9 cellular contexts compared by ENCODE assay signal in the genomic region with DNA sequence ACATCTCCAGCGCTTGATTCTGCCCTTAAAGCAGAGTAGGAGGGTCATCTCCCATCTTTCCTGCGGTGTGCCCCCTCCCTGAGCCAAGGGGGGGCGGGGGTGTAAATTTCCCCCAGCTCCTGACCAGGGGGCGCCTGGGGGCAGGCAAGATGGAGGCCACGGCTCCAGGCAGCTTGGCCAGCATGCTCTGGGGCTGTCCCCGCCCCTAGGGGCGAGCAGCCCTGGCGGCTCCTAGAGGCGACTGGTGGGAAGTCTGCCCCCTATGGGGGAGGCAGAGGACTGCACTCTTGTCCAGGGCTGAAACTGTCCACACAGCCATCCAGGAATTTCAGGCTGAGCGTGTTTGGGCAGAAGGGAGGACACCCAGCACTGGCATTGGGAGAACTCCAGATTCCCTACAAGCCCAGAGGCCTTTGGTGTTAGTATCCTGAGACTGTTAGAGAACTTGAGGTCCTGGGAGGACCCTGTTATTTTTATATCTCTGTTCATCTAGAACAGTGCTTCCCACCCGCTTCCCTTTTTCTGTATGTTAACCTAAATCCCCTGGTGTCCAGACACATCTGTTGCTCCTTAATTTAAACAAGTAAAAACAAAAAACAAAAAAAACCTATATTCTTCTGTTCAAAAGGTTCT. TPM values are rescaled to one million over a fixed set of nuclear protein-coding genes. Genes with fewer than 3 reads are reported as not detected.
A peak's percentile ranks its signal among the peaks of the same experiment; 100 is the strongest.
DNase-seq lines count a peak whose midpoint lies in the region; ATAC-seq and TF ChIP-seq lines count a peak whose summit lies in the region.
"Had no signal": no experiment of that assay in that cellular context is flagged by ENCODE, and none has a peak within 500 bp of the region (broad histone marks: within the 10 kb centered on the region; RNA-seq: fewer than 3 reads in every experiment).

No MANE protein-coding gene starts in this region.

- peaks cover 2 to 7% (median 2%) of the 10 kb centered on the region in 3 donors for H3K27me3 Mint-ChIP-seq in CD14-positive monocyte (ENCODE audit: low read depth in 3 of 3)

- CTCF ChIA-PET in HEK293T (lab: Yijun Ruan, JAX) = interaction anchor here (1.4 kb wide), 1 partner anchor 9 kb away, joined by 3 read pairs; no protein-coding TSS in a partner anchor

- peaks cover 0 to 11% (median 4%) of the 10 kb centered on the region in 7 donors for H3K9me3 Mint-ChIP-seq in CD14-positive monocyte

- peaks cover 5% of the 10 kb centered on the region for H3K4me1 Mint-ChIP-seq in CD14-positive monocyte

- H3K4me3 ChIP-seq in kidney epithelial cell (ENCODE audit: low read depth, low read length) = no peak overlapping the region

- no peaks in the 10 kb centered on the region for H3K36me3 ChIP-seq in kidney epithelial cell (ENCODE audit: control insufficient read depth, insufficient read depth, low read length)

- no peaks in the 10 kb centered on the region for H3K36me3 Mint-ChIP-seq in CD14-positive monocyte

- TF ChIP-seq CTCF in CD14-positive monocyte (IDR thresholded peaks at IDR 0.05) (peak; percentile 54), VCaP (conservative IDR thresholded peaks at IDR 0.05) (peak; percentile 41), kidney epithelial cell (IDR thresholded peaks at IDR 0.05; ENCODE audit: insufficient read depth, low read length, poor library complexity, severe bottlenecking) (peak; percentile 46)

- ATAC-seq in HG03039 (IDR thresholded peaks at IDR 0.05; ENCODE audit: unreplicated experiment) (no peak), GM21360 (IDR thresholded peaks at IDR 0.05; ENCODE audit: unreplicated experiment) (no peak)

- no peak overlapping the region for H3K27ac Mint-ChIP-seq in CD14-positive monocyte

- intact Hi-C loops in CD14-positive monocyte (cut with micrococcal nuclease) = no loop called here

- no peak overlapping the region for H3K27ac ChIP-seq in VCaP

- no peak for DNase-seq in CD14-positive monocyte (ENCODE audit: low spot score)
- DNase-seq in HEK293T (ENCODE audit: extremely low spot score) = peak; percentile 86
- DNase-seq in kidney epithelial cell (ENCODE audit: low read depth) = no peak
- no peak for DNase-seq in NCI-H187 treated with DMSO at 0.1 percent for 48 hours (lab: John Stamatoyannopoulos, UW)
- DNase-seq in NCI-H2029 (lab: John Stamatoyannopoulos, UW) = no peak
- DNase-seq: activated gamma-delta T cell treated with Interleukin-2 at 50 U/mL for 16 hours had no signal

- POLR2A ChIA-PET in HEK293T (lab: Yijun Ruan, JAX) = no interaction called here

- no peaks in the 10 kb centered on the region for H3K27me3 ChIP-seq in kidney epithelial cell (ENCODE audit: control insufficient read depth, insufficient read depth, low read length)

- no peak overlapping the region for H3K4me3 Mint-ChIP-seq in CD14-positive monocyte

TF ChIP-seq in HEK293T, 16 proteins besides CTCF, POLR2A, EP300 and RAD21:
- TF ChIP-seq FOXM1 (IDR thresholded peaks at IDR 0.05; ENCODE audit: borderline replicate concordance) (peak; percentile 44; the same call in 1 of the 2 replicates), ARNT (IDR thresholded peaks at IDR 0.05) (no peak)

RNA-seq across cellular contexts. Expression of a gene that starts 4.6 kb away (rescaled TPM):
- polyA plus RNA-seq in CD14-positive monocyte = not detected
- total RNA-seq in kidney epithelial cell = not detected in 2 replicates

RNA-seq across cellular contexts. Expression of a gene that starts 26.9 kb away (rescaled TPM):
- polyA plus RNA-seq in CD14-positive monocyte = 1 to 10 TPM; 2.5 to 3.9 TPM
- total RNA-seq in kidney epithelial cell = 8.5 and 14.1 TPM in 2 replicates
